Comparison of ENCODE assay signal across 30 cellular contexts in the genomic region with DNA sequence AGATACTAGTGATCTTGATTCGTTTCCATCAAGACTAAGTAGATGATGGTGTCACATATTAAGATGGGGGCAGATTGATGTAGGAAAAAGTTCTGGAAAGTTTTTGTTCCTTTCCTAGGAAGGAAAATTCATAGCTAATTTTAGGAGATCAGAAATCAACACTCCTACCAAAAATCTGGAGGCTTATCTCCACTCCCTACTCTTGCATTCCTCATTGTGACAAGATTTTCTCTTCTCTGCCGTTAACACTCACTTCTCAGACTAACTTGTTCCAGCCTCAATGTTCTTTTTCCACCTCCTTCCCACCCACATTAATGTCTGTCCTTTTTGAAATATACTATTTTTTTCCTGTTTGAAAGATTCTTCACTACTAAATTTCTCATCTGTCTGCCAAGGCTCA.
"Had no signal": no experiment of that assay in that cellular context is flagged by ENCODE, and none has a peak within 500 bp of the region (broad histone marks: within the 10 kb centered on the region; RNA-seq: fewer than 3 reads in every experiment).

No MANE protein-coding gene starts in this region.

- H3K27me3 ChIP-seq: adrenal gland, body of pancreas, brain microvascular endothelial cell, breast epithelium had no signal

- DNase-seq: activated B cell treated with CpG ODN at 0.5 μM for 24 hours; activated CD4-positive, alpha-beta memory T cell treated with anti-CD3 and anti-CD28 coated beads for 36 hours; activated CD4-positive, alpha-beta T cell treated with anti-CD3 and anti-CD28 coated beads for 4 hours; activated CD4-positive, alpha-beta T cell treated with anti-CD3 and anti-CD28 coated beads, Interleukin-2, amount 10 ng/mL, durations not matched to agents 24 days and 14 days; activated CD4-positive, alpha-beta T cell treated with anti-CD3 and anti-CD28 coated beads, Interleukin-2, amount 50 U/mL, for 1 hour; activated CD4-positive, alpha-beta T cell treated with anti-CD3 and anti-CD28 coated beads, Interleukin-2, amount 50 U/mL, for 4 hours; activated CD4-positive, CD25-positive, alpha-beta regulatory T cell treated with anti-CD3 and anti-CD28 coated beads, Interleukin-2, amount 50 U/mL, for 72 hours; activated CD8-positive, alpha-beta memory T cell treated with anti-CD3 and anti-CD28 coated beads, Interleukin-2, amount 50 U/mL, for 4 hours; activated CD8-positive, alpha-beta T cell treated with anti-CD3 and anti-CD28 coated beads for 36 hours; activated effector memory CD4-positive, alpha-beta T cell treated with anti-CD3 and anti-CD28 coated beads, Interleukin-2, amount 50 U/mL, for 16 hours; activated gamma-delta T cell treated with Interleukin-2 at 50 U/mL for 16 hours; activated naive CD4-positive, alpha-beta T cell; activated naive CD4-positive, alpha-beta T cell treated with anti-CD3 and anti-CD28 coated beads for 36 hours; activated naive CD4-positive, alpha-beta T cell treated with anti-CD3 and anti-CD28 coated beads, Interleukin-2, amount 50 U/mL, for 16 hours; activated naive CD8-positive, alpha-beta T cell treated with anti-CD3 and anti-CD28 coated beads for 36 hours; activated T-cell treated with anti-CD3 and anti-CD28 coated beads for 4 hours; activated T-cell treated with anti-CD3 and anti-CD28 coated beads, Interleukin-2, amount 50 U/mL, for 1 hour; activated T-cell treated with anti-CD3 and anti-CD28 coated beads, Interleukin-2, amount 50 U/mL, for 4 hours; activated T-cell treated with anti-CD3 and anti-CD28 coated beads, Interleukin-2, amount 50 U/mL, for 72 hours; adrenal gland; amniotic stem cell; aorta; body of pancreas; brain microvascular endothelial cell; central memory CD4-positive, alpha-beta T cell; T-helper 1 cell; T-helper 2 cell; T-helper 9 cell had no signal

- H3K4me3 ChIP-seq: adrenal gland, body of pancreas, breast epithelium had no signal

- H3K27ac ChIP-seq: adrenal gland, body of pancreas, brain microvascular endothelial cell, breast epithelium, VCaP had no signal
